Comparison of ENCODE assay signal across 8 cellular contexts in genomic region chr5:50318220-50318619, GRCh38.
"Had no signal": no experiment of that assay in that cellular context is flagged by ENCODE, and none has a peak within 500 bp of the region (broad histone marks: within the 10 kb centered on the region; RNA-seq: fewer than 3 reads in every experiment).

No MANE protein-coding gene starts in this region.

- DNase-seq: GM23248, GOT3, HFFc6, KG1 had no signal

- H3K27me3 Mint-ChIP-seq: IgD-negative memory B cell had no signal

- H2AFZ ChIP-seq: GM23248 had no signal

- H3K36me3 Mint-ChIP-seq: IgD-negative memory B cell had no signal

- H3K4me3 Mint-ChIP-seq: HFFc6, IgD-negative memory B cell had no signal

- H3K9me3 Mint-ChIP-seq: HFFc6, IgD-negative memory B cell had no signal

- H3K27ac ChIP-seq: GM23248, HL-60 had no signal

- H3K4me3 ChIP-seq: GM23248, HAP-1 had no signal

- H3K36me3 ChIP-seq: HAP-1 had no signal

- H3K27ac Mint-ChIP-seq: HFFc6, IgD-negative memory B cell had no signal

- H3K4me1 ChIP-seq: HAP-1 had no signal

- ATAC-seq: HCT116 had no signal

- H3K9me3 ChIP-seq: HAP-1 had no signal

- H3K9ac ChIP-seq: GM23248 had no signal
